Comparison of ENCODE assay signal across 18 cellular contexts in the genomic region with DNA sequence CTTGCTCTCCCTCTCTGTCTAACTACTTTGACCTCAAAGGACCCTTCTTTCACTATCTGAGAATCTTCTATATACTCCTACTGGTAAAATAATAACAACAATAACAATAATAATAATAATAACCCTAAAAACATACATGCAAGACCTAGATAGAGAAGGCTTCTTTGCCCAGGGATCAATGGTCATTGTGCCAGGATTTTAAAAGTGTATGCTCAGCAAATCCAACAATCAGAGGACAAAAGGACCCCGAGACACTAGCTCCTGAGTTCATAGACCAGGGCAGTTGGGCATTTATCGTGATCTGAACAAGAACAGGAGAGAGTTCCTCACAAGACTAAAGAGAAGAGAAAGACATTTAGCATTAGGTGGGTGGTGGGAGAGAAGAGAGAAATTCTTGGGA.
"Had no signal": no experiment of that assay in that cellular context is flagged by ENCODE, and none has a peak within 500 bp of the region (broad histone marks: within the 10 kb centered on the region; RNA-seq: fewer than 3 reads in every experiment).

No MANE protein-coding gene starts in this region.

- H3K27me3 Mint-ChIP-seq: effector memory CD8-positive, alpha-beta T cell; memory B cell; stimulated activated memory B cell treated with anti-CD40 and anti-IgM and Interleukin-4, amounts not matched to agents 10 μg/mL and 1 μg/mL and 100 μg/mL, for 72 hours had no signal

- DNase-seq: activated CD4-positive, CD25-positive, alpha-beta regulatory T cell; activated gamma-delta T cell; amniotic stem cell; body of pancreas; gastrocnemius medialis; kidney; left ventricle myocardium inferior; psoas muscle; spleen; stimulated activated CD4-positive, alpha-beta T cell treated with anti-CD3 and anti-CD28 coated beads, Interleukin-1b, Interleukin-23, amount 100 ng/mL, for 48 hours; substantia nigra; transverse colon had no signal

- H3K27ac ChIP-seq: body of pancreas, epithelial cell of prostate, gastrocnemius medialis, left ventricle myocardium inferior, psoas muscle, SJSA1, spleen, transverse colon had no signal

- H3K9me3 Mint-ChIP-seq: effector memory CD8-positive, alpha-beta T cell had no signal

- H3K27me3 ChIP-seq: body of pancreas, gastrocnemius medialis, SJSA1, spleen, transverse colon had no signal

- H3K4me3 ChIP-seq: body of pancreas, gastrocnemius medialis, left ventricle myocardium inferior, psoas muscle, SJSA1, spleen, transverse colon had no signal

- H3K9me3 ChIP-seq: body of pancreas, gastrocnemius medialis, psoas muscle, SJSA1, transverse colon had no signal

- H3K27ac Mint-ChIP-seq: effector memory CD8-positive, alpha-beta T cell; memory B cell had no signal

- H3K4me3 Mint-ChIP-seq: effector memory CD8-positive, alpha-beta T cell; memory B cell; stimulated activated memory B cell treated with anti-CD40 and anti-IgM and Interleukin-4, amounts not matched to agents 10 μg/mL and 1 μg/mL and 100 μg/mL, for 72 hours had no signal

- ATAC-seq: body of pancreas, gastrocnemius medialis, psoas muscle, sciatic nerve had no signal

- H3K36me3 Mint-ChIP-seq: memory B cell; stimulated activated memory B cell treated with anti-CD40 and anti-IgM and Interleukin-4, amounts not matched to agents 10 μg/mL and 1 μg/mL and 100 μg/mL, for 72 hours had no signal

- H3K36me3 ChIP-seq: gastrocnemius medialis, left ventricle myocardium inferior, SJSA1, spleen, transverse colon had no signal

- H3K4me1 ChIP-seq: body of pancreas, gastrocnemius medialis, left ventricle myocardium inferior, psoas muscle, transverse colon had no signal
